37 cellular contexts compared by ENCODE assay signal in the genomic region with DNA sequence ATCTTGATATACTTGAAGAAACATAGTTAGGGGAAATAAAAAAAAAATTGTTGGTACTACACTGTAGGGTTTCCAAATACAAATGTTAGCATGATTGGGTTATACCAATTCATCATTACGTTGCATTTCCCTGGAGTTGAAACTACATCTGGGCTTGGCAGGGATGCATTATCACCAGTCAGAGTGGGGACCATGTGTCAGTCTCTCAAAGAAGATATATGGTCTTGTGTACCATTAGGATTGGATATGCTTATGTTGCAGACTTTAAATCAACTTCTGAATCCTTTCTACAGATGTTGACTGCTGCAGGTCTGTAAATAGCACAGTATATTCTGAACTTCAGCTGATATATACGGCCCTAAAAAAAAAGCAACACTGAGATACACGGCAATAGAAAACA.
"Had no signal": no experiment of that assay in that cellular context is flagged by ENCODE, and none has a peak within 500 bp of the region (broad histone marks: within the 10 kb centered on the region; RNA-seq: fewer than 3 reads in every experiment).

No MANE protein-coding gene starts in this region.

- H3K27me3 ChIP-seq: adrenal gland, body of pancreas, brain microvascular endothelial cell, breast epithelium had no signal

- H3K27me3 Mint-ChIP-seq: activated B cell treated with CpG ODN at 0.5 μM for 24 hours; activated CD4-positive, alpha-beta memory T cell treated with anti-CD3 and anti-CD28 coated beads for 36 hours; activated CD4-positive, alpha-beta T cell treated with anti-CD3 and anti-CD28 coated beads, Interleukin-2, amount 10 ng/mL, durations not matched to agents 24 days and 14 days; activated CD8-positive, alpha-beta T cell treated with anti-CD3 and anti-CD28 coated beads for 36 hours had no signal

- H3K9me3 ChIP-seq: adrenal gland, body of pancreas, breast epithelium had no signal

- H3K27ac Mint-ChIP-seq: activated B cell treated with CpG ODN at 0.5 μM for 24 hours; activated CD4-positive, alpha-beta memory T cell treated with anti-CD3 and anti-CD28 coated beads for 36 hours; activated CD4-positive, alpha-beta T cell treated with anti-CD3 and anti-CD28 coated beads, Interleukin-2, amount 10 ng/mL, durations not matched to agents 24 days and 14 days; activated CD8-positive, alpha-beta T cell treated with anti-CD3 and anti-CD28 coated beads for 36 hours; activated naive CD4-positive, alpha-beta T cell treated with anti-CD3 and anti-CD28 coated beads for 36 hours; activated naive CD4-positive, alpha-beta T cell treated with anti-CD3 and anti-CD28 coated beads, Interleukin-2, amount 50 U/mL, for 72 hours; activated naive CD8-positive, alpha-beta T cell treated with anti-CD3 and anti-CD28 coated beads for 36 hours; activated T-cell treated with anti-CD3 and anti-CD28 coated beads, Interleukin-2, amount 50 U/mL, for 72 hours; activated T-helper 1 cell treated with anti-CD3 and anti-CD28 coated beads, Interleukin-12 subunit alpha, Interleukin-12 subunit beta, Interleukin-2, Interleukin-4 antibody, amounts not matched to agents 30 ng/mL and 10 ng/mL and 1 ng/mL, durations not matched to agents 14 hours and 24 hours and 36 hours; activated T-helper 2 cell treated with anti-CD3 and anti-CD28 coated beads, Interferon-gamma antibody, Interleukin-2, Interleukin-4, amounts not matched to agents 10 μg/mL and 5 μg/mL and 100 μg/mL, durations not matched to agents 14 hours and 24 hours and 36 hours; T-helper 1 cell treated with Interleukin-12 subunit alpha and Interleukin-12 subunit beta and Interleukin-4 antibody, amounts not matched to agents 30 μg/mL and 1 μg/mL, for 36 hours; T-helper 2 cell treated with Interferon-gamma antibody and Interleukin-4, amounts not matched to agents 5 μg/mL and 100 μg/mL, for 36 hours had no signal

- FAIRE-seq: astrocyte, TTC549 had no signal

- H3K4me1 Mint-ChIP-seq: activated B cell treated with CpG ODN at 0.5 μM for 24 hours; activated CD4-positive, alpha-beta T cell treated with anti-CD3 and anti-CD28 coated beads, Interleukin-2, amount 10 ng/mL, durations not matched to agents 24 days and 14 days; activated naive CD8-positive, alpha-beta T cell treated with anti-CD3 and anti-CD28 coated beads for 36 hours had no signal

- H3K27ac ChIP-seq: adrenal gland, body of pancreas, brain microvascular endothelial cell, breast epithelium, VCaP had no signal

- DNase-seq: activated B cell treated with CpG ODN at 0.5 μM for 24 hours; activated CD4-positive, alpha-beta memory T cell treated with anti-CD3 and anti-CD28 coated beads for 36 hours; activated CD4-positive, alpha-beta T cell treated with anti-CD3 and anti-CD28 coated beads for 4 hours; activated CD4-positive, alpha-beta T cell treated with anti-CD3 and anti-CD28 coated beads, Interleukin-2, amount 10 ng/mL, durations not matched to agents 24 days and 14 days; activated CD4-positive, alpha-beta T cell treated with anti-CD3 and anti-CD28 coated beads, Interleukin-2, amount 50 U/mL, for 1 hour; activated CD4-positive, alpha-beta T cell treated with anti-CD3 and anti-CD28 coated beads, Interleukin-2, amount 50 U/mL, for 4 hours; activated CD4-positive, CD25-positive, alpha-beta regulatory T cell treated with anti-CD3 and anti-CD28 coated beads, Interleukin-2, amount 50 U/mL, for 72 hours; activated CD8-positive, alpha-beta memory T cell treated with anti-CD3 and anti-CD28 coated beads, Interleukin-2, amount 50 U/mL, for 4 hours; activated CD8-positive, alpha-beta T cell treated with anti-CD3 and anti-CD28 coated beads for 36 hours; activated effector memory CD4-positive, alpha-beta T cell treated with Interleukin-2 at 50 U/mL for 16 hours; activated gamma-delta T cell treated with Interleukin-2 at 50 U/mL for 16 hours; activated naive CD4-positive, alpha-beta T cell; activated naive CD4-positive, alpha-beta T cell treated with anti-CD3 and anti-CD28 coated beads for 36 hours; activated naive CD4-positive, alpha-beta T cell treated with anti-CD3 and anti-CD28 coated beads, Interleukin-2, amount 50 U/mL, for 16 hours; activated naive CD8-positive, alpha-beta T cell treated with anti-CD3 and anti-CD28 coated beads for 36 hours; activated T-cell treated with anti-CD3 and anti-CD28 coated beads for 4 hours; activated T-cell treated with anti-CD3 and anti-CD28 coated beads, Interleukin-2, amount 50 U/mL, for 1 hour; activated T-cell treated with anti-CD3 and anti-CD28 coated beads, Interleukin-2, amount 50 U/mL, for 4 hours; activated T-cell treated with anti-CD3 and anti-CD28 coated beads, Interleukin-2, amount 50 U/mL, for 72 hours; adrenal gland; amniotic stem cell; aorta; body of pancreas; brain microvascular endothelial cell; central memory CD4-positive, alpha-beta T cell; T-helper 1 cell; T-helper 2 cell; T-helper 9 cell had no signal

- H3K36me3 Mint-ChIP-seq: activated CD4-positive, alpha-beta memory T cell treated with anti-CD3 and anti-CD28 coated beads for 36 hours; activated naive CD4-positive, alpha-beta T cell treated with anti-CD3 and anti-CD28 coated beads, Interleukin-2, amount 50 U/mL, for 72 hours; activated naive CD8-positive, alpha-beta T cell treated with anti-CD3 and anti-CD28 coated beads for 36 hours had no signal

- H3K4me1 ChIP-seq: body of pancreas, breast epithelium had no signal

- H3K4me3 ChIP-seq: adrenal gland, body of pancreas, breast epithelium had no signal

- ATAC-seq: activated CD8-positive, alpha-beta T cell treated with anti-CD3 and anti-CD28 coated beads for 36 hours; activated naive CD4-positive, alpha-beta T cell treated with anti-CD3 and anti-CD28 coated beads, Interleukin-2, amount 50 U/mL, for 72 hours; activated T-cell treated with anti-CD3 and anti-CD28 coated beads, Interleukin-2, amount 50 U/mL, for 4 hours; activated T-cell treated with anti-CD3 and anti-CD28 coated beads, Interleukin-2, amount 50 U/mL, for 72 hours; body of pancreas had no signal

- H3K36me3 ChIP-seq: adrenal gland, brain microvascular endothelial cell, breast epithelium had no signal

- H3K4me3 Mint-ChIP-seq: activated B cell treated with CpG ODN at 0.5 μM for 24 hours; activated CD4-positive, alpha-beta memory T cell treated with anti-CD3 and anti-CD28 coated beads for 36 hours; activated CD4-positive, alpha-beta T cell treated with anti-CD3 and anti-CD28 coated beads, Interleukin-2, amount 10 ng/mL, durations not matched to agents 24 days and 14 days; activated CD8-positive, alpha-beta T cell treated with anti-CD3 and anti-CD28 coated beads for 36 hours; activated naive CD4-positive, alpha-beta T cell treated with anti-CD3 and anti-CD28 coated beads for 36 hours; activated naive CD8-positive, alpha-beta T cell treated with anti-CD3 and anti-CD28 coated beads for 36 hours; activated T-cell treated with anti-CD3 and anti-CD28 coated beads, Interleukin-2, amount 50 U/mL, for 4 hours; activated T-cell treated with anti-CD3 and anti-CD28 coated beads, Interleukin-2, amount 50 U/mL, for 72 hours; activated T-helper 1 cell treated with anti-CD3 and anti-CD28 coated beads, Interleukin-12 subunit alpha, Interleukin-12 subunit beta, Interleukin-2, Interleukin-4 antibody, amounts not matched to agents 30 ng/mL and 10 ng/mL and 1 ng/mL, durations not matched to agents 14 hours and 24 hours and 36 hours; T-helper 1 cell treated with Interleukin-12 subunit alpha and Interleukin-12 subunit beta and Interleukin-4 antibody, amounts not matched to agents 30 μg/mL and 1 μg/mL, for 36 hours; T-helper 2 cell treated with Interferon-gamma antibody and Interleukin-4, amounts not matched to agents 5 μg/mL and 100 μg/mL, for 36 hours had no signal

- H3K9me3 Mint-ChIP-seq: activated B cell treated with CpG ODN at 0.5 μM for 24 hours; activated CD4-positive, alpha-beta memory T cell treated with anti-CD3 and anti-CD28 coated beads for 36 hours; activated CD4-positive, alpha-beta T cell treated with anti-CD3 and anti-CD28 coated beads, Interleukin-2, amount 10 ng/mL, durations not matched to agents 24 days and 14 days; activated naive CD4-positive, alpha-beta T cell treated with anti-CD3 and anti-CD28 coated beads for 36 hours; activated naive CD8-positive, alpha-beta T cell treated with anti-CD3 and anti-CD28 coated beads for 36 hours; activated T-cell treated with anti-CD3 and anti-CD28 coated beads, Interleukin-2, amount 50 U/mL, for 4 hours; activated T-helper 1 cell treated with anti-CD3 and anti-CD28 coated beads, Interleukin-12 subunit alpha, Interleukin-12 subunit beta, Interleukin-2, Interleukin-4 antibody, amounts not matched to agents 30 ng/mL and 10 ng/mL and 1 ng/mL, durations not matched to agents 14 hours and 24 hours and 36 hours; activated T-helper 2 cell treated with anti-CD3 and anti-CD28 coated beads, Interferon-gamma antibody, Interleukin-2, Interleukin-4, amounts not matched to agents 10 μg/mL and 5 μg/mL and 100 μg/mL, durations not matched to agents 14 hours and 24 hours and 36 hours; T-helper 1 cell treated with Interleukin-12 subunit alpha and Interleukin-12 subunit beta and Interleukin-4 antibody, amounts not matched to agents 30 μg/mL and 1 μg/mL, for 36 hours; T-helper 2 cell treated with Interferon-gamma antibody and Interleukin-4, amounts not matched to agents 5 μg/mL and 100 μg/mL, for 36 hours had no signal
